ENCODE assay signal across 8 cellular contexts in genomic region chr1:62912028-62912638, GRCh38.
A peak's percentile ranks its signal among the peaks of the same experiment; 100 is the strongest.
DNase-seq lines count a peak whose midpoint lies in the region; ATAC-seq and TF ChIP-seq lines count a peak whose summit lies in the region.

No MANE protein-coding gene starts in this region.

- H3K4me2 ChIP-seq in OCI-LY3 (ENCODE audit: low read length), result no peak overlapping the region

- H3K27ac ChIP-seq in left ventricle myocardium inferior (replicated peaks), result no peak overlapping the region
- no peak overlapping the region for H3K27ac ChIP-seq in right cardiac atrium (ENCODE audit: low read length)
- H3K27ac ChIP-seq in OCI-LY3 (ENCODE audit: low read length), result no peak overlapping the region

- H3K9me3 ChIP-seq in left ventricle myocardium inferior (replicated peaks) (no peaks in the 10 kb centered on the region), right cardiac atrium (ENCODE audit: control insufficient read depth, low read length) (no peaks in the 10 kb centered on the region), OCI-LY3 (ENCODE audit: insufficient read depth, low read length) (no peaks in the 10 kb centered on the region)

- H3K4me1 ChIP-seq in left ventricle myocardium inferior, result no peaks in the 10 kb centered on the region
- H3K4me1 ChIP-seq in right cardiac atrium (ENCODE audit: control insufficient read depth, insufficient read depth, low read length), result no peaks in the 10 kb centered on the region
- no peaks in the 10 kb centered on the region for H3K4me1 ChIP-seq in OCI-LY3 (ENCODE audit: low read length)

- no peaks in the 10 kb centered on the region for H3K79me2 ChIP-seq in OCI-LY3 (ENCODE audit: low read length)

- no peak overlapping the region for H3K9ac ChIP-seq in OCI-LY3 (ENCODE audit: low read length)

- DNase-seq in left ventricle myocardium inferior (no peak), right cardiac atrium (no peak), fibroblast of pulmonary artery (ENCODE audit: low read depth) (peak; percentile 41), NCI-H2029 (lab: John Stamatoyannopoulos, UW) (no peak)

- peak; percentile 56 for TF ChIP-seq CTCF in left ventricle myocardium inferior (IDR thresholded peaks at IDR 0.05; ENCODE audit: borderline replicate concordance)
- peak; percentile 60 for TF ChIP-seq CTCF in OCI-LY3 (IDR thresholded peaks at IDR 0.05; ENCODE audit: low read depth, low read length)
- TF ChIP-seq CTCF in fibroblast of pulmonary artery (IDR thresholded peaks at IDR 0.05; ENCODE audit: low read length, missing control alignments), result peak; percentile 89

- H3K36me3 ChIP-seq in left ventricle myocardium inferior (no peaks in the 10 kb centered on the region), OCI-LY3 (replicated peaks; ENCODE audit: low read depth, low read length) (no peaks in the 10 kb centered on the region)

- no peak overlapping the region for H2AFZ ChIP-seq in OCI-LY3 (ENCODE audit: low read depth, low read length)

- peaks cover 45% of the 10 kb centered on the region for H3K27me3 ChIP-seq in left ventricle myocardium inferior (ENCODE audit: low read depth)
- no peaks in the 10 kb centered on the region for H3K27me3 ChIP-seq in right cardiac atrium (ENCODE audit: control insufficient read depth, insufficient read depth)
- H3K27me3 ChIP-seq in OCI-LY3 (ENCODE audit: low read depth, low read length), result peaks cover 17% of the 10 kb centered on the region; the same call in 1 of the 2 replicates

- no peaks in the 10 kb centered on the region for H4K20me1 ChIP-seq in OCI-LY3 (ENCODE audit: insufficient read depth, low read length)

- ATAC-seq in right cardiac atrium (no peak), GM21528 (IDR thresholded peaks at IDR 0.05; ENCODE audit: low FRiP score, unreplicated experiment) (no peak), GM18498 (IDR thresholded peaks at IDR 0.05; ENCODE audit: unreplicated experiment) (no peak), GM19397 (IDR thresholded peaks at IDR 0.05; ENCODE audit: unreplicated experiment) (no peak)

- no peak overlapping the region for H3K4me3 ChIP-seq in left ventricle myocardium inferior
- no peak overlapping the region for H3K4me3 ChIP-seq in right cardiac atrium (ENCODE audit: low read length)
- H3K4me3 ChIP-seq in OCI-LY3 (ENCODE audit: low read length), result no peak overlapping the region
- H3K4me3 ChIP-seq in fibroblast of pulmonary artery (replicated peaks; ENCODE audit: low read depth, low read length), result no peak overlapping the region

- intact Hi-C loops in left ventricle myocardium inferior (cut with micrococcal nuclease), result no loop called here
- intact Hi-C loops in right cardiac atrium (cut with DNase I), result no loop called here
